In the genomic region with DNA sequence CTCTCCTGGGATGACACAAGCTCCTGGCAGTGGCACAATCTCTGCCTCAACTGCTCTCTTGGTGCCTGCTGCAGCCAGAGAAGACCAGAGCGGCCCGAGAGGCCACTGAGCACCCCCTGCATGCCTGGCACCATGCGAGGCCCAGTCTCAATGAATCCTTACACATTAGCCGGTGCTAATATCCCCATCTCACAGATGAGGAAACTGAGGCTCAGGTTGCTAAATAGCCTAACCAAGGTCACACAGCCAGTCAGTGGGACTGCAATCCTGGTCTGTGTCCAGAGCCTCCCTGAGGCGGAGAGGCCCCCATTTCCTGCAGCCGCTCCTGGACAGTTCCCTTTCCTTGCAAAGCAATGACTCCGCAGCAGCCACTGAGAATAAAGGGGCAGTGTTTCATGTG, we compare ENCODE assay signal across 2 cellular contexts.
A peak's percentile ranks its signal among the peaks of the same experiment; 100 is the strongest.
TF ChIP-seq lines count a peak whose summit lies in the region.

No MANE protein-coding gene starts in this region.

TF ChIP-seq in HepG2, 621 proteins besides CTCF, POLR2A, EP300 and RAD21 (continued from another document):
- TF ChIP-seq, protein P1, sequence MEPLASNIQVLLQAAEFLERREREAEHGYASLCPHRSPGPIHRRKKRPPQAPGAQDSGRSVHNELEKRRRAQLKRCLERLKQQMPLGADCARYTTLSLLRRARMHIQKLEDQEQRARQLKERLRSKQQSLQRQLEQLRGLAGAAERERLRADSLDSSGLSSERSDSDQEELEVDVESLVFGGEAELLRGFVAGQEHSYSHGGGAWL (CRISPR knock-in tag; IDR thresholded peaks at IDR 0.05) = no peak
- TF ChIP-seq, protein P2, sequence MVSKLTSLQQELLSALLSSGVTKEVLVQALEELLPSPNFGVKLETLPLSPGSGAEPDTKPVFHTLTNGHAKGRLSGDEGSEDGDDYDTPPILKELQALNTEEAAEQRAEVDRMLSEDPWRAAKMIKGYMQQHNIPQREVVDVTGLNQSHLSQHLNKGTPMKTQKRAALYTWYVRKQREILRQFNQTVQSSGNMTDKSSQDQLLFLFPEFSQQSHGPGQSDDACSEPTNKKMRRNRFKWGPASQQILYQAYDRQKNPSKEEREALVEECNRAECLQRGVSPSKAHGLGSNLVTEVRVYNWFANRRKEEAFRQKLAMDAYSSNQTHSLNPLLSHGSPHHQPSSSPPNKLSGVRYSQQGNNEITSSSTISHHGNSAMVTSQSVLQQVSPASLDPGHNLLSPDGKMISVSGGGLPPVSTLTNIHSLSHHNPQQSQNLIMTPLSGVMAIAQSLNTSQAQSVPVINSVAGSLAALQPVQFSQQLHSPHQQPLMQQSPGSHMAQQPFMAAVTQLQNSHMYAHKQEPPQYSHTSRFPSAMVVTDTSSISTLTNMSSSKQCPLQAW (CRISPR knock-in tag; IDR thresholded peaks at IDR 0.05) = no peak
- TF ChIP-seq ZNF709 (CRISPR knock-in tag; IDR thresholded peaks at IDR 0.05) = no peak
- TF ChIP-seq, protein P3, sequence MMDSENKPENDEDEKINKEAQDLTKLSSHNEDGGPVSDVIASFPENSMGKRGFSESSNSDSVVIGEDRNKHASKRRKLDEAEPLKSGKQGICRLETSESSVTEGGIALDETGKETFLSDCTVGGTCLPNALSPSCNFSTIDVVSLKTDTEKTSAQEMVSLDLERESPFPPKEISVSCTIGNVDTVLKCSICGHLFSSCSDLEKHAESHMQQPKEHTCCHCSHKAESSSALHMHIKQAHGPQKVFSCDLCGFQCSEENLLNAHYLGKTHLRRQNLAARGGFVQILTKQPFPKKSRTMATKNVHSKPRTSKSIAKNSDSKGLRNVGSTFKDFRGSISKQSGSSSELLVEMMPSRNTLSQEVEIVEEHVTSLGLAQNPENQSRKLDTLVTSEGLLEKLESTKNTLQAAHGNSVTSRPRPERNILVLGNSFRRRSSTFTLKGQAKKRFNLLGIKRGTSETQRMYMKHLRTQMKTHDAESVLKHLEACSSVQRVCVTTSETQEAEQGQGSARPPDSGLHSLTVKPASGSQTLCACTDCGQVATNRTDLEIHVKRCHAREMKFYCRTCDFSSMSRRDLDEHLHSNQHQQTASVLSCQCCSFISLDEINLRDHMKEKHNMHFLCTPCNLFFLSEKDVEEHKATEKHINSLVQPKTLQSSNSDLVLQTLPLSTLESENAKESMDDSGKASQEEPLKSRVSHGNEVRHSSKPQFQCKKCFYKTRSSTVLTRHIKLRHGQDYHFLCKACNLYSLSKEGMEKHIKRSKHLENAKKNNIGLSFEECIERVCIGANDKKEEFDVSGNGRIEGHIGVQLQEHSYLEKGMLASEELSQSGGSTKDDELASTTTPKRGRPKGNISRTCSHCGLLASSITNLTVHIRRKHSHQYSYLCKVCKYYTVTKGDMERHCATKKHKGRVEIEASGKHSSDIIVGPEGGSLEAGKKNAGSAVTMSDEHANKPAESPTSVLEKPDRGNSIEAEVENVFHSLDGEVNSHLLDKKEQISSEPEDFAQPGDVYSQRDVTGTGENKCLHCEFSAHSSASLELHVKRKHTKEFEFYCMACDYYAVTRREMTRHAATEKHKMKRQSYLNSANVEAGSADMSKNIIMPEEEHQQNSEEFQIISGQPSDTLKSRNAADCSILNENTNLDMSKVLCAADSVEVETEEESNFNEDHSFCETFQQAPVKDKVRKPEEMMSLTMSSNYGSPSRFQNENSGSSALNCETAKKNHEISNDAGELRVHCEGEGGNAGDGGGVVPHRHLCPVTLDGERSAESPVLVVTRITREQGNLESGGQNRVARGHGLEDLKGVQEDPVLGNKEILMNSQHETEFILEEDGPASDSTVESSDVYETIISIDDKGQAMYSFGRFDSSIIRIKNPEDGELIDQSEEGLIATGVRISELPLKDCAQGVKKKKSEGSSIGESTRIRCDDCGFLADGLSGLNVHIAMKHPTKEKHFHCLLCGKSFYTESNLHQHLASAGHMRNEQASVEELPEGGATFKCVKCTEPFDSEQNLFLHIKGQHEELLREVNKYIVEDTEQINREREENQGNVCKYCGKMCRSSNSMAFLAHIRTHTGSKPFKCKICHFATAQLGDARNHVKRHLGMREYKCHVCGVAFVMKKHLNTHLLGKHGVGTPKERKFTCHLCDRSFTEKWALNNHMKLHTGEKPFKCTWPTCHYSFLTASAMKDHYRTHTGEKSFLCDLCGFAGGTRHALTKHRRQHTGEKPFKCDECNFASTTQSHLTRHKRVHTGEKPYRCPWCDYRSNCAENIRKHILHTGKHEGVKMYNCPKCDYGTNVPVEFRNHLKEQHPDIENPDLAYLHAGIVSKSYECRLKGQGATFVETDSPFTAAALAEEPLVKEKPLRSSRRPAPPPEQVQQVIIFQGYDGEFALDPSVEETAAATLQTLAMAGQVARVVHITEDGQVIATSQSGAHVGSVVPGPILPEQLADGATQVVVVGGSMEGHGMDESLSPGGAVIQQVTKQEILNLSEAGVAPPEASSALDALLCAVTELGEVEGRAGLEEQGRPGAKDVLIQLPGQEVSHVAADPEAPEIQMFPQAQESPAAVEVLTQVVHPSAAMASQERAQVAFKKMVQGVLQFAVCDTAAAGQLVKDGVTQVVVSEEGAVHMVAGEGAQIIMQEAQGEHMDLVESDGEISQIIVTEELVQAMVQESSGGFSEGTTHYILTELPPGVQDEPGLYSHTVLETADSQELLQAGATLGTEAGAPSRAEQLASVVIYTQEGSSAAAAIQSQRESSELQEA (CRISPR knock-in tag; IDR thresholded peaks at IDR 0.05; ENCODE audit: not compliant biosample characterization) = no peak
- TF ChIP-seq, protein P4, sequence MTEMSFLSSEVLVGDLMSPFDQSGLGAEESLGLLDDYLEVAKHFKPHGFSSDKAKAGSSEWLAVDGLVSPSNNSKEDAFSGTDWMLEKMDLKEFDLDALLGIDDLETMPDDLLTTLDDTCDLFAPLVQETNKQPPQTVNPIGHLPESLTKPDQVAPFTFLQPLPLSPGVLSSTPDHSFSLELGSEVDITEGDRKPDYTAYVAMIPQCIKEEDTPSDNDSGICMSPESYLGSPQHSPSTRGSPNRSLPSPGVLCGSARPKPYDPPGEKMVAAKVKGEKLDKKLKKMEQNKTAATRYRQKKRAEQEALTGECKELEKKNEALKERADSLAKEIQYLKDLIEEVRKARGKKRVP (CRISPR knock-in tag; IDR thresholded peaks at IDR 0.05) = no peak

TF ChIP-seq in K562, 482 proteins besides CTCF, POLR2A, EP300 and RAD21 (continues in another document):
- TF ChIP-seq, protein P5, sequence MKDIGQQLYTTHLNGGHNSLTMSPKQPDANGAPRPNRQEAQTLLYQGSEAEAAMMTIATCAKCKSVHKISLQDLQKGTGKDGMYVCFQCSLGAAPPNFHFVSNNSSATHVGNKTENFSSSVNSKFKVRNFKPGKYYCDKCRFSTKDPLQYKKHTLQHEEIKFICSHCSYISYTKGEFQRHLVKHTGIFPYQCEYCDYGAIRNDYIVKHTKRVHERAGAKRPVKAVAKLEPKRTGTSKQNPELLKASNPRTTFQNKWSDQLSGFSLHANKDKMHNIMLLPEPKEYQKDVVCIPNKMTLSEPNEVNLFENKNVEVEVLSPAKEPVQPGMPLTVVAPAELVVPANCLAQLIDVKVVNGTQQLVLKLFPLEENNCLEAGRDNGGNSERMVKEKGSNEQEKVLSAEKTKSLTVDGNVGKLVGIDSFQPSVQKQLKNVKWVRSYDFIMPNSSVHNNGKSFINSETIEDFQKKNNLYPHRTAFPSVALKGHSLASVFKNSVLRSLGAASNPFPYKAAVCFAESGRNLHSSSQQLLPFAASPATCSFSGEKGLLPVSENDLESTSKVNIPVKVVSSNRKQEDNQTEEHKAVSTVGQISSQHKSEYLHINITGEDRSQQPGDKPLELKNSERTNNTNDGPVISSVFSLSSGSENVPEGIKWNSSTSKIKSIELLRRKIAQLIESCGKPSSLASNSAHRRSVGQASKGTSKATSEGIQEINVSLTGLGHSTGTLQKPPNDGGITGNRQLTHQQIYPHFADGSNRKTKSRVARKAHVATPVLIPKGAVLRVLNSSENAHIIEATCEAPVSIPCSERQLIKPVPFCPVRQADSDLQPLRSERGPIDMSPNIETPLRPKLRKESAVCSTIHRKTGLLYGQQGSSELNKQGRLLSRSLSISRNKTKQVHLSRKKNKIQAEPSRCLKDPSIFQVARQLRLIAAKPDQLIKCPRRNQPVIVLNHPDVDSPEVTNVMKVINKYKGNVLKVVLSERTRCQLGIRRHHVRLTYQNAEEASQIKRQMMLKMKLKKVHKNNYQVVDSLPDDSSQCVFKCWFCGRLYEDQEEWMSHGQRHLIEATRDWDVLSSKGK (CRISPR knock-in tag; IDR thresholded peaks at IDR 0.05) = no peak
- TF ChIP-seq ARHGAP35 (IDR thresholded peaks at IDR 0.05; ENCODE audit: partially characterized antibody) (no peak), MAFF (IDR thresholded peaks at IDR 0.05; ENCODE audit: low read length) (no peak), NR3C1 (CRISPR knock-in tag; IDR thresholded peaks at IDR 0.05) (no peak), TRIM24 (IDR thresholded peaks at IDR 0.05) (no peak), RBM25 (IDR thresholded peaks at IDR 0.05; ENCODE audit: low read depth, low read length, severe bottlenecking) (peak; percentile 59), DNMT1 (IDR thresholded peaks at IDR 0.05) (no peak), ADNP (tag; IDR thresholded peaks at IDR 0.05) (peak; percentile 54; the same call in 1 of the 2 replicates), FOXK2 (conservative IDR thresholded peaks at IDR 0.05 in 1 of 2, IDR thresholded peaks at IDR 0.05 in 1 of 2; ENCODE audit: low read depth in 2 of 2) (no peak), TCFL5 (CRISPR knock-in tag; conservative IDR thresholded peaks at IDR 0.05) (no peak), CCAR2 (IDR thresholded peaks at IDR 0.05; ENCODE audit: low read depth, low read length) (no peak), ESRRA (IDR thresholded peaks at IDR 0.05; ENCODE audit: borderline replicate concordance, low read depth) (peak; percentile 66), ASH1L (IDR thresholded peaks at IDR 0.05; ENCODE audit: borderline replicate concordance, low read depth, partially characterized antibody) (no peak), RNF2 (IDR thresholded peaks at IDR 0.05) (no peak), SAFB2 (IDR thresholded peaks at IDR 0.05; ENCODE audit: borderline replicate concordance, low read depth, low read length, severe bottlenecking) (no peak), SREBF1 (IDR thresholded peaks at IDR 0.05; ENCODE audit: borderline replicate concordance, low read depth, low read length) (no peak), C11orf30 (IDR thresholded peaks at IDR 0.05; ENCODE audit: low read depth) (no peak)
- TF ChIP-seq, protein P6, sequence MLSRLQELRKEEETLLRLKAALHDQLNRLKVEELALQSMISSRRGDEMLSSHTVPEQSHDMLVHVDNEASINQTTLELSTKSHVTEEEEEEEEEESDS (CRISPR knock-in tag; IDR thresholded peaks at IDR 0.05) = no peak
- TF ChIP-seq, protein P7, sequence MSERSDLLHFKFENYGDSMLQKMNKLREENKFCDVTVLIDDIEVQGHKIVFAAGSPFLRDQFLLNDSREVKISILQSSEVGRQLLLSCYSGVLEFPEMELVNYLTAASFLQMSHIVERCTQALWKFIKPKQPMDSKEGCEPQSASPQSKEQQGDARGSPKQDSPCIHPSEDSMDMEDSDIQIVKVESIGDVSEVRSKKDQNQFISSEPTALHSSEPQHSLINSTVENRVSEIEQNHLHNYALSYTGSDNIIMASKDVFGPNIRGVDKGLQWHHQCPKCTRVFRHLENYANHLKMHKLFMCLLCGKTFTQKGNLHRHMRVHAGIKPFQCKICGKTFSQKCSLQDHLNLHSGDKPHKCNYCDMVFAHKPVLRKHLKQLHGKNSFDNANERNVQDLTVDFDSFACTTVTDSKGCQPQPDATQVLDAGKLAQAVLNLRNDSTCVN (CRISPR knock-in tag; IDR thresholded peaks at IDR 0.05) = no peak
- TF ChIP-seq, protein P8, sequence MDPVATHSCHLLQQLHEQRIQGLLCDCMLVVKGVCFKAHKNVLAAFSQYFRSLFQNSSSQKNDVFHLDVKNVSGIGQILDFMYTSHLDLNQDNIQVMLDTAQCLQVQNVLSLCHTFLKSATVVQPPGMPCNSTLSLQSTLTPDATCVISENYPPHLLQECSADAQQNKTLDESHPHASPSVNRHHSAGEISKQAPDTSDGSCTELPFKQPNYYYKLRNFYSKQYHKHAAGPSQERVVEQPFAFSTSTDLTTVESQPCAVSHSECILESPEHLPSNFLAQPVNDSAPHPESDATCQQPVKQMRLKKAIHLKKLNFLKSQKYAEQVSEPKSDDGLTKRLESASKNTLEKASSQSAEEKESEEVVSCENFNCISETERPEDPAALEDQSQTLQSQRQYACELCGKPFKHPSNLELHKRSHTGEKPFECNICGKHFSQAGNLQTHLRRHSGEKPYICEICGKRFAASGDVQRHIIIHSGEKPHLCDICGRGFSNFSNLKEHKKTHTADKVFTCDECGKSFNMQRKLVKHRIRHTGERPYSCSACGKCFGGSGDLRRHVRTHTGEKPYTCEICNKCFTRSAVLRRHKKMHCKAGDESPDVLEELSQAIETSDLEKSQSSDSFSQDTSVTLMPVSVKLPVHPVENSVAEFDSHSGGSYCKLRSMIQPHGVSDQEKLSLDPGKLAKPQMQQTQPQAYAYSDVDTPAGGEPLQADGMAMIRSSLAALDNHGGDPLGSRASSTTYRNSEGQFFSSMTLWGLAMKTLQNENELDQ (CRISPR knock-in tag; IDR thresholded peaks at IDR 0.05; ENCODE audit: borderline replicate concordance) = no peak
- TF ChIP-seq, protein P9, sequence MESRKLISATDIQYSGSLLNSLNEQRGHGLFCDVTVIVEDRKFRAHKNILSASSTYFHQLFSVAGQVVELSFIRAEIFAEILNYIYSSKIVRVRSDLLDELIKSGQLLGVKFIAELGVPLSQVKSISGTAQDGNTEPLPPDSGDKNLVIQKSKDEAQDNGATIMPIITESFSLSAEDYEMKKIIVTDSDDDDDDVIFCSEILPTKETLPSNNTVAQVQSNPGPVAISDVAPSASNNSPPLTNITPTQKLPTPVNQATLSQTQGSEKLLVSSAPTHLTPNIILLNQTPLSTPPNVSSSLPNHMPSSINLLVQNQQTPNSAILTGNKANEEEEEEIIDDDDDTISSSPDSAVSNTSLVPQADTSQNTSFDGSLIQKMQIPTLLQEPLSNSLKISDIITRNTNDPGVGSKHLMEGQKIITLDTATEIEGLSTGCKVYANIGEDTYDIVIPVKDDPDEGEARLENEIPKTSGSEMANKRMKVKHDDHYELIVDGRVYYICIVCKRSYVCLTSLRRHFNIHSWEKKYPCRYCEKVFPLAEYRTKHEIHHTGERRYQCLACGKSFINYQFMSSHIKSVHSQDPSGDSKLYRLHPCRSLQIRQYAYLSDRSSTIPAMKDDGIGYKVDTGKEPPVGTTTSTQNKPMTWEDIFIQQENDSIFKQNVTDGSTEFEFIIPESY (CRISPR knock-in tag; IDR thresholded peaks at IDR 0.05) = no peak
